Comparison of ENCODE assay signal across 10 cellular contexts in genomic region chr10:115963848-115964247, GRCh38.
DNase-seq lines count a peak whose midpoint lies in the region; ATAC-seq and TF ChIP-seq lines count a peak whose summit lies in the region.
"Had no signal": no experiment of that assay in that cellular context is flagged by ENCODE, and none has a peak within 500 bp of the region (broad histone marks: within the 10 kb centered on the region; RNA-seq: fewer than 3 reads in every experiment).

No MANE protein-coding gene starts in this region.

- H3K4me3 Mint-ChIP-seq in activated CD8-positive, alpha-beta T cell treated with anti-CD3 and anti-CD28 coated beads for 36 hours, result no peak overlapping the region
- H3K4me3 Mint-ChIP-seq in activated CD8-positive, alpha-beta T cell treated with anti-CD3 and anti-CD28 coated beads, Interleukin-2, amount 10 ng/mL, durations not matched to agents 7 days and 5 days, result no peak overlapping the region
- H3K4me3 Mint-ChIP-seq in type B pancreatic cell, result no peak overlapping the region
- H3K4me3 Mint-ChIP-seq: stimulated activated naive B cell treated with anti-CD40 and anti-IgM and Interleukin-4, amounts not matched to agents 10 μg/mL and 1 μg/mL and 100 μg/mL, for 72 hours had no signal

- no peak for ATAC-seq in activated CD8-positive, alpha-beta T cell treated with anti-CD3 and anti-CD28 coated beads for 36 hours
- no peak for ATAC-seq in activated CD8-positive, alpha-beta T cell treated with anti-CD3 and anti-CD28 coated beads, Interleukin-2, amount 10 ng/mL, durations not matched to agents 7 days and 5 days
- ATAC-seq: stimulated activated naive B cell treated with anti-CD40 and anti-IgM and Interleukin-4, amounts not matched to agents 10 μg/mL and 1 μg/mL and 100 μg/mL, for 72 hours had no signal

- 48 to 59% (median 52%) methylated on average over 6 of the region's 6 CpGs for WGBS in spleen, 5 donors

- intact Hi-C loops in activated CD8-positive, alpha-beta T cell treated with anti-CD3 and anti-CD28 coated beads for 36 hours (cut with micrococcal nuclease), result no loop called here
- intact Hi-C loops in spleen (cut with DNase I; ENCODE audit: low total_unique reads) (no loop called here), tibial artery (cut with DNase I; ENCODE audit: low total_unique reads) (no loop called here)

- H3K9me3 Mint-ChIP-seq in activated CD8-positive, alpha-beta T cell treated with anti-CD3 and anti-CD28 coated beads for 36 hours, result peaks cover 4% of the 10 kb centered on the region
- H3K9me3 Mint-ChIP-seq in activated CD8-positive, alpha-beta T cell treated with anti-CD3 and anti-CD28 coated beads, Interleukin-2, amount 10 ng/mL, durations not matched to agents 7 days and 5 days (ENCODE audit: insufficient read depth), result no peaks in the 10 kb centered on the region
- no peaks in the 10 kb centered on the region for H3K9me3 Mint-ChIP-seq in type B pancreatic cell

- H3K9me3 ChIP-seq in spleen (peaks cover 0 to 10% (median 0%) of the 10 kb centered on the region in 8 donors), tibial artery (no peaks in the 10 kb centered on the region)

- no peaks in the 10 kb centered on the region for H3K36me3 Mint-ChIP-seq in activated CD8-positive, alpha-beta T cell treated with anti-CD3 and anti-CD28 coated beads for 36 hours (ENCODE audit: low read depth)
- H3K36me3 Mint-ChIP-seq in activated CD8-positive, alpha-beta T cell treated with anti-CD3 and anti-CD28 coated beads, Interleukin-2, amount 10 ng/mL, durations not matched to agents 7 days and 5 days (ENCODE audit: low read depth), result no peaks in the 10 kb centered on the region
- no peaks in the 10 kb centered on the region for H3K36me3 Mint-ChIP-seq in type B pancreatic cell
- H3K36me3 Mint-ChIP-seq: stimulated activated naive B cell treated with anti-CD40 and anti-IgM and Interleukin-4, amounts not matched to agents 10 μg/mL and 1 μg/mL and 100 μg/mL, for 72 hours had no signal

- H3K4me3 ChIP-seq in fibroblast of villous mesenchyme (ENCODE audit: low read depth, low read length) (no peak overlapping the region), spleen (no peak overlapping the region), tibial artery (no peak overlapping the region)

- peak; percentile 4 for DNase-seq in activated CD8-positive, alpha-beta T cell treated with anti-CD3 and anti-CD28 coated beads for 36 hours
- no peak for DNase-seq in activated CD8-positive, alpha-beta T cell treated with anti-CD3 and anti-CD28 coated beads, Interleukin-2, amount 10 ng/mL, durations not matched to agents 7 days and 5 days
- peak; percentile 78 for DNase-seq in NCI-H345 treated with DMSO at 0.1 percent for 48 hours (lab: John Stamatoyannopoulos, UW; ENCODE audit: unreplicated experiment)
- DNase-seq in fibroblast of villous mesenchyme (ENCODE audit: low read depth), result peak; percentile 23
- DNase-seq in type B pancreatic cell (ENCODE audit: extremely low spot score, unreplicated experiment), result no peak
- DNase-seq in spleen, result no peak
- no peak for DNase-seq in caudate nucleus (lab: John Stamatoyannopoulos, UW)
- DNase-seq in tibial artery, result no peak
- DNase-seq: anterior cingulate cortex; stimulated activated naive B cell treated with anti-CD40 and anti-IgM and Interleukin-4, amounts not matched to agents 10 μg/mL and 1 μg/mL and 100 μg/mL, for 72 hours had no signal

- no peaks in the 10 kb centered on the region for H3K4me1 ChIP-seq in spleen
- H3K4me1 ChIP-seq in tibial artery, result peaks cover 0 to 11% (median 0%) of the 10 kb centered on the region in 4 donors

- no peaks in the 10 kb centered on the region for H3K36me3 ChIP-seq in spleen
- no peaks in the 10 kb centered on the region for H3K36me3 ChIP-seq in tibial artery

- CTCF ChIA-PET in activated CD8-positive, alpha-beta T cell treated with anti-CD3 and anti-CD28 coated beads for 36 hours (lab: Charles Lee), result no interaction called here
- CTCF ChIA-PET in activated CD8-positive, alpha-beta T cell treated with anti-CD3 and anti-CD28 coated beads, Interleukin-2, amount 10 ng/mL, durations not matched to agents 7 days and 5 days (lab: Charles Lee), result no interaction called here

- no peak overlapping the region for H3K27ac Mint-ChIP-seq in activated CD8-positive, alpha-beta T cell treated with anti-CD3 and anti-CD28 coated beads for 36 hours
- no peak overlapping the region for H3K27ac Mint-ChIP-seq in activated CD8-positive, alpha-beta T cell treated with anti-CD3 and anti-CD28 coated beads, Interleukin-2, amount 10 ng/mL, durations not matched to agents 7 days and 5 days
- no peak overlapping the region for H3K27ac Mint-ChIP-seq in type B pancreatic cell
- H3K27ac Mint-ChIP-seq: stimulated activated naive B cell treated with anti-CD40 and anti-IgM and Interleukin-4, amounts not matched to agents 10 μg/mL and 1 μg/mL and 100 μg/mL, for 72 hours had no signal

- POLR2A ChIA-PET in activated CD8-positive, alpha-beta T cell treated with anti-CD3 and anti-CD28 coated beads for 36 hours (lab: Charles Lee), result no interaction called here
- POLR2A ChIA-PET in activated CD8-positive, alpha-beta T cell treated with anti-CD3 and anti-CD28 coated beads, Interleukin-2, amount 10 ng/mL, durations not matched to agents 7 days and 5 days (lab: Charles Lee), result no interaction called here

- H3K27me3 ChIP-seq in spleen (replicated peaks in 1 of 7), result no peaks in the 10 kb centered on the region
- H3K27me3 ChIP-seq in tibial artery, result no peaks in the 10 kb centered on the region

- no peaks in the 10 kb centered on the region for H3K27me3 Mint-ChIP-seq in activated CD8-positive, alpha-beta T cell treated with anti-CD3 and anti-CD28 coated beads for 36 hours
- no peaks in the 10 kb centered on the region for H3K27me3 Mint-ChIP-seq in activated CD8-positive, alpha-beta T cell treated with anti-CD3 and anti-CD28 coated beads, Interleukin-2, amount 10 ng/mL, durations not matched to agents 7 days and 5 days (ENCODE audit: low read depth)
- peaks cover 18% of the 10 kb centered on the region for H3K27me3 Mint-ChIP-seq in type B pancreatic cell
- H3K27me3 Mint-ChIP-seq: stimulated activated naive B cell treated with anti-CD40 and anti-IgM and Interleukin-4, amounts not matched to agents 10 μg/mL and 1 μg/mL and 100 μg/mL, for 72 hours had no signal

- H3K4me1 Mint-ChIP-seq in activated CD8-positive, alpha-beta T cell treated with anti-CD3 and anti-CD28 coated beads for 36 hours (ENCODE audit: low read depth), result no peaks in the 10 kb centered on the region
- H3K4me1 Mint-ChIP-seq in activated CD8-positive, alpha-beta T cell treated with anti-CD3 and anti-CD28 coated beads, Interleukin-2, amount 10 ng/mL, durations not matched to agents 7 days and 5 days (ENCODE audit: low read depth), result no peaks in the 10 kb centered on the region
- H3K4me1 Mint-ChIP-seq in type B pancreatic cell (ENCODE audit: unreplicated experiment), result peaks cover 8% of the 10 kb centered on the region
- H3K4me1 Mint-ChIP-seq: stimulated activated naive B cell treated with anti-CD40 and anti-IgM and Interleukin-4, amounts not matched to agents 10 μg/mL and 1 μg/mL and 100 μg/mL, for 72 hours had no signal

- H3K27ac ChIP-seq in spleen (no peak overlapping the region), caudate nucleus (ENCODE audit: low read depth, low read length) (no peak overlapping the region), tibial artery (no peak overlapping the region)

- no peak for TF ChIP-seq POLR2A in spleen (IDR thresholded peaks at IDR 0.05)

- TF ChIP-seq CTCF in activated CD8-positive, alpha-beta T cell treated with anti-CD3 and anti-CD28 coated beads for 36 hours (IDR thresholded peaks at IDR 0.05), result no peak
- TF ChIP-seq CTCF in fibroblast of villous mesenchyme (IDR thresholded peaks at IDR 0.05; ENCODE audit: insufficient read depth, low read depth, low read length) (peak; percentile 40), type B pancreatic cell (conservative IDR thresholded peaks at IDR 0.05) (peak; percentile 47), spleen (IDR thresholded peaks at IDR 0.05 in 8 of 11, conservative IDR thresholded peaks at IDR 0.05 in 3 of 11) (no peak), tibial artery (IDR thresholded peaks at IDR 0.05) (no peak)

Comparison
In these comparisons a context has a peak if more than half of its experiments do, and no peak if none do; other contexts are left out.
1. DNase-seq: peak in activated CD8-positive, alpha-beta T cell treated with anti-CD3 and anti-CD28 coated beads for 36 hours (single experiment), NCI-H345 treated with DMSO at 0.1 percent for 48 hours (single experiment) and fibroblast of villous mesenchyme (single experiment); none in activated CD8-positive, alpha-beta T cell treated with anti-CD3 and anti-CD28 coated beads, Interleukin-2, amount 10 ng/mL, durations not matched to agents 7 days and 5 days (single experiment), type B pancreatic cell (single experiment), spleen (single experiment), caudate nucleus (0 of 61) and tibial artery (0 of 2).
2. CTCF ChIP-seq: peak in fibroblast of villous mesenchyme (single experiment) and type B pancreatic cell (single experiment); none in activated CD8-positive, alpha-beta T cell treated with anti-CD3 and anti-CD28 coated beads for 36 hours (single experiment), spleen (0 of 11) and tibial artery (0 of 2).